24 cellular contexts compared by ENCODE assay signal in genomic region chr5:31750215-31750614, GRCh38.
A peak's percentile ranks its signal among the peaks of the same experiment; 100 is the strongest.
DNase-seq lines count a peak whose midpoint lies in the region; ATAC-seq and TF ChIP-seq lines count a peak whose summit lies in the region.
"Had no signal": no experiment of that assay in that cellular context is flagged by ENCODE, and none has a peak within 500 bp of the region (broad histone marks: within the 10 kb centered on the region; RNA-seq: fewer than 3 reads in every experiment).

No MANE protein-coding gene starts in this region.

- H3K79me2 ChIP-seq in hepatocyte, result no peaks in the 10 kb centered on the region

- no peak overlapping the region for H2BK12ac ChIP-seq in mesenchymal stem cell (ENCODE audit: low read length in 2 of 2)

- no peak overlapping the region for H3K23ac ChIP-seq in mesenchymal stem cell (ENCODE audit: low read length in 2 of 2)

- peak overlapping the region; percentile 4 for H2BK15ac ChIP-seq in mesenchymal stem cell (ENCODE audit: low read depth, poor library complexity, severe bottlenecking)

- H3K18ac ChIP-seq in mesenchymal stem cell (ENCODE audit: low read depth in 1 of 2, low read length in 2 of 2), result no peak overlapping the region

- no peak overlapping the region for H3K14ac ChIP-seq in mesenchymal stem cell (ENCODE audit: low read length in 2 of 2)

- DNase-seq in caudate nucleus (lab: John Stamatoyannopoulos, UW) (no peak), mesenchymal stem cell (no peak), progenitor cell of endocrine pancreas (ENCODE audit: low spot score, unreplicated experiment) (no peak), hepatocyte (ENCODE audit: low spot score) (no peak)
- no peak for DNase-seq in natural killer cell treated with Interleukin-12 subunit alpha and Interleukin-12 subunit beta and Interleukin-15 and Interleukin-18, amount 100 ng/mL, for 72 hours (ENCODE audit: low spot score)
- DNase-seq in stimulated activated CD4-positive, alpha-beta T cell treated with anti-CD3 and anti-CD28 coated beads, Interleukin-4, amount 100 ng/mL, for 4 hours, result no peak
- DNase-seq: 8988T; ACHN; AML-193; BE2C; CD4-positive, alpha-beta T cell; CD8-positive, alpha-beta memory T cell; DMS 273 treated with DMSO at 0.1 percent for 48 hours; DMS79; EL; GDM1; GM23248; H9; HFFc6 had no signal

- no peak overlapping the region for H2BK5ac ChIP-seq in mesenchymal stem cell (ENCODE audit: low read depth, low read length, poor library complexity, severe bottlenecking)

- TF ChIP-seq CTCF in progenitor cell of endocrine pancreas (IDR thresholded peaks at IDR 0.05; ENCODE audit: unreplicated experiment) (no peak), hepatocyte (IDR thresholded peaks at IDR 0.05; ENCODE audit: poor library complexity) (no peak)

- 87% methylated on average over 12 of the region's 12 CpGs for WGBS in mesenchymal stem cell
- 82% methylated on average over 12 of the region's 12 CpGs for WGBS in hepatocyte (ENCODE audit: low lambda C conversion rate, missing lambda C conversion rate)

- H3K9me3 ChIP-seq in mesenchymal stem cell (ENCODE audit: control insufficient read depth, low read length) (no peaks in the 10 kb centered on the region), hepatocyte (ENCODE audit: low read depth) (no peaks in the 10 kb centered on the region)
- H3K9me3 ChIP-seq: A549; BE2C; BLaER1 treated with 17β-estradiol and CSF1 and Interleukin-3, amounts not matched to agents 10 nM and 100 nM had no signal

- H2AK5ac ChIP-seq in mesenchymal stem cell (ENCODE audit: low read length, severe bottlenecking), result no peak overlapping the region

- H3K4me2 ChIP-seq in mesenchymal stem cell (ENCODE audit: low read length, poor library complexity, severe bottlenecking) (no peak overlapping the region), hepatocyte (no peak overlapping the region)
- H3K4me2 ChIP-seq: A549; BLaER1 treated with 17β-estradiol and CSF1 and Interleukin-3, amounts not matched to agents 10 nM and 100 nM had no signal

- no peaks in the 10 kb centered on the region for H3K9me2 ChIP-seq in hepatocyte (replicated peaks; ENCODE audit: insufficient read depth)

- peak overlapping the region; percentile 11 for H3K27ac Mint-ChIP-seq in progenitor cell of endocrine pancreas
- no peak overlapping the region for H3K27ac Mint-ChIP-seq in natural killer cell treated with Interleukin-12 subunit alpha and Interleukin-12 subunit beta and Interleukin-15 and Interleukin-18, amount 100 ng/mL, for 72 hours
- H3K27ac Mint-ChIP-seq: CD14-positive monocyte; CD4-positive, alpha-beta T cell; HFFc6 had no signal

- no peaks in the 10 kb centered on the region for H3K27me3 Mint-ChIP-seq in progenitor cell of endocrine pancreas
- H3K27me3 Mint-ChIP-seq in natural killer cell treated with Interleukin-12 subunit alpha and Interleukin-12 subunit beta and Interleukin-15 and Interleukin-18, amount 100 ng/mL, for 72 hours, result peaks cover 0 to 3% of the 10 kb centered on the region in 2 donors

- H2AFZ ChIP-seq in mesenchymal stem cell (ENCODE audit: low read depth, low read length) (no peak overlapping the region), hepatocyte (no peak overlapping the region)
- H2AFZ ChIP-seq: GM23248 had no signal

- no peaks in the 10 kb centered on the region for H3K4me1 ChIP-seq in mesenchymal stem cell (ENCODE audit: control insufficient read depth, insufficient read depth, low read depth, low read length)
- peaks cover 4% of the 10 kb centered on the region for H3K4me1 ChIP-seq in hepatocyte (ENCODE audit: insufficient read depth)
- H3K4me1 ChIP-seq: A549, BE2C had no signal

- H4K20me1 ChIP-seq in hepatocyte (ENCODE audit: insufficient read depth, poor library complexity, severe bottlenecking), result no peaks in the 10 kb centered on the region
- H4K20me1 ChIP-seq: BLaER1 treated with 17β-estradiol and CSF1 and Interleukin-3, amounts not matched to agents 10 nM and 100 nM had no signal

- H3K4me1 Mint-ChIP-seq in progenitor cell of endocrine pancreas (ENCODE audit: low read depth), result peaks cover 5% of the 10 kb centered on the region
- H3K4me1 Mint-ChIP-seq in natural killer cell treated with Interleukin-12 subunit alpha and Interleukin-12 subunit beta and Interleukin-15 and Interleukin-18, amount 100 ng/mL, for 72 hours (ENCODE audit: low read depth in 2 of 2), result no peaks in the 10 kb centered on the region
- H3K4me1 Mint-ChIP-seq: CD14-positive monocyte; CD8-positive, alpha-beta memory T cell had no signal

- H3K4ac ChIP-seq in mesenchymal stem cell (ENCODE audit: low read depth in 1 of 2, low read length in 2 of 2), result no peak overlapping the region

- H3K9me3 Mint-ChIP-seq in progenitor cell of endocrine pancreas (ENCODE audit: low read depth), result no peaks in the 10 kb centered on the region
- H3K9me3 Mint-ChIP-seq in natural killer cell treated with Interleukin-12 subunit alpha and Interleukin-12 subunit beta and Interleukin-15 and Interleukin-18, amount 100 ng/mL, for 72 hours, result no peaks in the 10 kb centered on the region
- H3K9me3 Mint-ChIP-seq: CD4-positive, alpha-beta T cell; HFFc6 had no signal

- H3K36me3 ChIP-seq in mesenchymal stem cell (ENCODE audit: control insufficient read depth in 1 of 2, insufficient read depth in 2 of 2, low read depth in 1 of 2, low read length in 2 of 2) (no peaks in the 10 kb centered on the region), hepatocyte (replicated peaks; ENCODE audit: insufficient read depth, low read depth) (no peaks in the 10 kb centered on the region)
- H3K36me3 ChIP-seq: BE2C; BLaER1 treated with 17β-estradiol and CSF1 and Interleukin-3, amounts not matched to agents 10 nM and 100 nM had no signal

- no peak overlapping the region for H3K4me3 Mint-ChIP-seq in progenitor cell of endocrine pancreas (ENCODE audit: low read depth)
- no peak overlapping the region for H3K4me3 Mint-ChIP-seq in natural killer cell treated with Interleukin-12 subunit alpha and Interleukin-12 subunit beta and Interleukin-15 and Interleukin-18, amount 100 ng/mL, for 72 hours
- H3K4me3 Mint-ChIP-seq: CD14-positive monocyte; CD4-positive, alpha-beta T cell; CD8-positive, alpha-beta memory T cell; H9; HFFc6 had no signal

- H2BK120ac ChIP-seq in mesenchymal stem cell (ENCODE audit: low read depth, low read length), result no peak overlapping the region

- H3K27me3 ChIP-seq in mesenchymal stem cell (ENCODE audit: control insufficient read depth in 1 of 2, insufficient read depth in 1 of 2, low read length in 2 of 2) (peaks cover 20 to 23% of the 10 kb centered on the region in 2 experiments), hepatocyte (no peaks in the 10 kb centered on the region)
- H3K27me3 ChIP-seq: BE2C; BLaER1 treated with 17β-estradiol and CSF1 and Interleukin-3, amounts not matched to agents 10 nM and 100 nM had no signal

- no peaks in the 10 kb centered on the region for H3K36me3 Mint-ChIP-seq in progenitor cell of endocrine pancreas (ENCODE audit: insufficient read depth)
- H3K36me3 Mint-ChIP-seq in natural killer cell treated with Interleukin-12 subunit alpha and Interleukin-12 subunit beta and Interleukin-15 and Interleukin-18, amount 100 ng/mL, for 72 hours, result no peaks in the 10 kb centered on the region
- H3K36me3 Mint-ChIP-seq: CD14-positive monocyte; CD8-positive, alpha-beta memory T cell had no signal

- no peak overlapping the region for H3K9ac ChIP-seq in mesenchymal stem cell (ENCODE audit: low read length)
- H3K9ac ChIP-seq: BLaER1 treated with 17β-estradiol and CSF1 and Interleukin-3, amounts not matched to agents 10 nM and 100 nM; GM23248 had no signal

- ATAC-seq in natural killer cell treated with Interleukin-12 subunit alpha and Interleukin-12 subunit beta and Interleukin-15 and Interleukin-18, amount 100 ng/mL, for 72 hours, result no peak
- ATAC-seq in HG03039 (IDR thresholded peaks at IDR 0.05; ENCODE audit: unreplicated experiment), result no peak
- ATAC-seq: A549, GM12878 had no signal

- H3K27ac ChIP-seq in caudate nucleus (ENCODE audit: low read depth, low read length), result peak overlapping the region; percentile 85
- no peak overlapping the region for H3K27ac ChIP-seq in mesenchymal stem cell (ENCODE audit: low read length, poor library complexity, severe bottlenecking)
- H3K27ac ChIP-seq in hepatocyte, result no peak overlapping the region
- H3K27ac ChIP-seq: A549; BLaER1 treated with 17β-estradiol and CSF1 and Interleukin-3, amounts not matched to agents 10 nM and 100 nM; GM23248 had no signal

- no peak overlapping the region for H4K8ac ChIP-seq in mesenchymal stem cell (ENCODE audit: low read length)

- no peaks in the 10 kb centered on the region for H3K79me1 ChIP-seq in mesenchymal stem cell (replicated peaks; ENCODE audit: low read length, poor library complexity, severe bottlenecking)

- H3K4me3 ChIP-seq in mesenchymal stem cell (ENCODE audit: insufficient read depth in 1 of 2, low read depth in 1 of 2, low read length in 2 of 2), result peak overlapping the region in 1 of 2 experiments; percentile 22
- no peak overlapping the region for H3K4me3 ChIP-seq in hepatocyte
- H3K4me3 ChIP-seq: A549; BLaER1 treated with 17β-estradiol and CSF1 and Interleukin-3, amounts not matched to agents 10 nM and 100 nM; GM12878; GM23248 had no signal

- no peak overlapping the region for H4K91ac ChIP-seq in mesenchymal stem cell (ENCODE audit: low read length)
